Comparison of ENCODE assay signal across 9 cellular contexts in genomic region chr12:64679487-64679983, GRCh38.
A peak's percentile ranks its signal among the peaks of the same experiment; 100 is the strongest.
DNase-seq lines count a peak whose midpoint lies in the region; ATAC-seq and TF ChIP-seq lines count a peak whose summit lies in the region.
"Had no signal": no experiment of that assay in that cellular context is flagged by ENCODE, and none has a peak within 500 bp of the region (broad histone marks: within the 10 kb centered on the region; RNA-seq: fewer than 3 reads in every experiment).

No MANE protein-coding gene starts in this region.

- no peaks in the 10 kb centered on the region for H3K9me3 Mint-ChIP-seq in neural progenitor cell

- H3K9ac ChIP-seq in neural progenitor cell = no peak overlapping the region

- H3K79me2 ChIP-seq in neural progenitor cell (ENCODE audit: low read depth) = peaks cover 18% of the 10 kb centered on the region

- ATAC-seq in GM21576 (IDR thresholded peaks at IDR 0.05; ENCODE audit: unreplicated experiment) (peak; percentile 48), omental fat pad (ENCODE audit: low FRiP score) (peak; percentile 59)

- H3K36me3 Mint-ChIP-seq in neural progenitor cell = peaks cover 3% of the 10 kb centered on the region

- H4K20me1 ChIP-seq in neural progenitor cell (ENCODE audit: low read depth) = peaks cover 66% of the 10 kb centered on the region

- H3K27ac ChIP-seq in 22Rv1 = peak overlapping the region; percentile 55
- H3K27ac ChIP-seq in neural progenitor cell = no peak overlapping the region

- no peaks in the 10 kb centered on the region for H3K27me3 ChIP-seq in neural progenitor cell

- peak overlapping the region; percentile 24 for H3K4me3 ChIP-seq in epithelial cell of proximal tubule (ENCODE audit: low read depth, low read length)
- H3K4me3 ChIP-seq in neural progenitor cell = no peak overlapping the region

- H3K36me3 ChIP-seq in neural progenitor cell = no peaks in the 10 kb centered on the region

- H3F3A ChIP-seq in neural progenitor cell (ENCODE audit: low read depth) = peaks cover 29% of the 10 kb centered on the region

- TF ChIP-seq CTCF in 22Rv1 (IDR thresholded peaks at IDR 0.05) (no peak), epithelial cell of proximal tubule (conservative IDR thresholded peaks at IDR 0.05; ENCODE audit: low read depth, low read length) (no peak), omental fat pad (IDR thresholded peaks at IDR 0.05) (no peak), neural progenitor cell (IDR thresholded peaks at IDR 0.05) (no peak)

- no peak overlapping the region for H3K4me2 ChIP-seq in neural progenitor cell

- peak; percentile 84 for DNase-seq in NCI-H2171 treated with DMSO at 0.1 percent for 48 hours (lab: John Stamatoyannopoulos, UW)
- DNase-seq in activated T-cell treated with anti-CD3 and anti-CD28 coated beads for 1 hour (ENCODE audit: low read depth) = peak; percentile 39
- DNase-seq in epithelial cell of proximal tubule (ENCODE audit: low read depth) = peak; percentile 56
- DNase-seq in omental fat pad (ENCODE audit: low spot score) = no peak
- DNase-seq in neural progenitor cell (ENCODE audit: low spot score) = no peak
- no peak for DNase-seq in NCI-H187 treated with DMSO at 0.1 percent for 48 hours (lab: John Stamatoyannopoulos, UW)
- DNase-seq: DND-41 had no signal

- H3K9me3 ChIP-seq in neural progenitor cell (ENCODE audit: low read depth) = no peaks in the 10 kb centered on the region

- H3K4me1 Mint-ChIP-seq in neural progenitor cell = peaks cover 28% of the 10 kb centered on the region

- peaks cover 5% of the 10 kb centered on the region for H3K27me3 Mint-ChIP-seq in neural progenitor cell (ENCODE audit: insufficient read depth, low read depth)

- H3K27ac Mint-ChIP-seq in neural progenitor cell = no peak overlapping the region

- no peak overlapping the region for H2AFZ ChIP-seq in neural progenitor cell (replicated peaks)

- peaks cover 16% of the 10 kb centered on the region for H3K4me1 ChIP-seq in neural progenitor cell

- no peak overlapping the region for H3K4me3 Mint-ChIP-seq in neural progenitor cell

Comparison
In these comparisons a context has a peak if more than half of its experiments do, and no peak if none do; other contexts are left out.
1. DNase-seq: peak in NCI-H2171 treated with DMSO at 0.1 percent for 48 hours (single experiment), activated T-cell treated with anti-CD3 and anti-CD28 coated beads for 1 hour (single experiment) and epithelial cell of proximal tubule (single experiment); none in omental fat pad (single experiment), neural progenitor cell (single experiment) and NCI-H187 treated with DMSO at 0.1 percent for 48 hours (single experiment).